9 cellular contexts compared by ENCODE assay signal in genomic region chr18:53698907-53699306, GRCh38.
DNase-seq lines count a peak whose midpoint lies in the region; ATAC-seq, FAIRE-seq and TF ChIP-seq lines count a peak whose summit lies in the region.
"Had no signal": no experiment of that assay in that cellular context is flagged by ENCODE, and none has a peak within 500 bp of the region (broad histone marks: within the 10 kb centered on the region; RNA-seq: fewer than 3 reads in every experiment).

No MANE protein-coding gene starts in this region.

- no peaks in the 10 kb centered on the region for H3K36me3 Mint-ChIP-seq in activated T-cell treated with anti-CD3 and anti-CD28 coated beads, Interleukin-2, amount 50 U/mL, for 72 hours (ENCODE audit: insufficient read depth in 2 of 2)

- H3K27ac ChIP-seq in spleen = no peak overlapping the region
- H3K27ac ChIP-seq: skin epidermis had no signal

- H3K27me3 Mint-ChIP-seq in activated T-cell treated with anti-CD3 and anti-CD28 coated beads, Interleukin-2, amount 50 U/mL, for 72 hours (ENCODE audit: low read depth) = no peaks in the 10 kb centered on the region

- H3K27me3 ChIP-seq in spleen (replicated peaks in 1 of 7) = no peaks in the 10 kb centered on the region

- intact Hi-C loops in spleen (cut with DNase I; ENCODE audit: low total_unique reads) = no loop called here

- no peaks in the 10 kb centered on the region for H3K4me1 Mint-ChIP-seq in activated T-cell treated with anti-CD3 and anti-CD28 coated beads, Interleukin-2, amount 50 U/mL, for 72 hours (ENCODE audit: low read depth)

- no peaks in the 10 kb centered on the region for H3K9me3 Mint-ChIP-seq in activated T-cell treated with anti-CD3 and anti-CD28 coated beads, Interleukin-2, amount 50 U/mL, for 72 hours

- no peaks in the 10 kb centered on the region for H3K4me1 ChIP-seq in spleen

- H3K4me3 ChIP-seq in spleen = no peak overlapping the region
- H3K4me3 ChIP-seq: skin epidermis had no signal

- H3K4me3 Mint-ChIP-seq in activated T-cell treated with anti-CD3 and anti-CD28 coated beads, Interleukin-2, amount 50 U/mL, for 72 hours = no peak overlapping the region

- no peak for TF ChIP-seq CTCF in spleen (IDR thresholded peaks at IDR 0.05 in 8 of 11, conservative IDR thresholded peaks at IDR 0.05 in 3 of 11)

- H3K27ac Mint-ChIP-seq in activated T-cell treated with anti-CD3 and anti-CD28 coated beads, Interleukin-2, amount 50 U/mL, for 72 hours = no peak overlapping the region

- WGBS in spleen, 5 donors = 0 to 3% (median 0%) methylated on average over 2 of the region's 2 CpGs

- peaks cover 0 to 3% (median 0%) of the 10 kb centered on the region in 8 donors for H3K9me3 ChIP-seq in spleen

- no peak for FAIRE-seq in GM12892 (lab: Jason Lieb, UNC)

- H3K36me3 ChIP-seq in spleen = no peaks in the 10 kb centered on the region

- DNase-seq in activated T-cell treated with anti-CD3 and anti-CD28 coated beads, Interleukin-2, amount 50 U/mL, for 72 hours = peak; percentile 1 to 3
- DNase-seq in activated T-cell treated with anti-CD3 and anti-CD28 coated beads, Interleukin-2, amount 50 U/mL, for 1 hour = no peak
- DNase-seq in NAMALWA (ENCODE audit: low spot score) (peak; percentile 66), astrocyte of the hippocampus (ENCODE audit: low read depth, low spot score) (peak; percentile 69), kidney tubule cell (ENCODE audit: low spot score) (peak; percentile 57), GM12892 (ENCODE audit: insufficient read length) (no peak), HCEC 1CT (no peak), spleen (no peak)

- TF ChIP-seq POLR2A in GM12892 (IDR thresholded peaks at IDR 0.05; ENCODE audit: low read depth, low read length) (no peak), spleen (IDR thresholded peaks at IDR 0.05) (no peak)

- ATAC-seq in activated T-cell treated with anti-CD3 and anti-CD28 coated beads, Interleukin-2, amount 50 U/mL, for 72 hours (replicated peaks in 1 of 2) = no peak

Comparison
In these comparisons a context has a peak if more than half of its experiments do, and no peak if none do; other contexts are left out.
1. DNase-seq: peak in activated T-cell treated with anti-CD3 and anti-CD28 coated beads, Interleukin-2, amount 50 U/mL, for 72 hours (2 of 2), NAMALWA (single experiment), astrocyte of the hippocampus (single experiment) and kidney tubule cell (single experiment); none in activated T-cell treated with anti-CD3 and anti-CD28 coated beads, Interleukin-2, amount 50 U/mL, for 1 hour (single experiment), GM12892 (single experiment), HCEC 1CT (single experiment) and spleen (single experiment).